In genomic region chr6:37130704-37131103, GRCh38 we compare ENCODE assay signal across 9 cellular contexts. TPM values are rescaled to one million over a fixed set of nuclear protein-coding genes. Genes with fewer than 3 reads are reported as not detected.
DNase-seq lines count a peak whose midpoint lies in the region; ATAC-seq and TF ChIP-seq lines count a peak whose summit lies in the region.
"Had no signal": no experiment of that assay in that cellular context is flagged by ENCODE, and none has a peak within 500 bp of the region (broad histone marks: within the 10 kb centered on the region; RNA-seq: fewer than 3 reads in every experiment).

No MANE protein-coding gene starts in this region.

- peak overlapping the region; percentile 60 to 88 (median 74) for H3K27ac Mint-ChIP-seq in CD14-positive monocyte

- peak overlapping the region in 1 of 2 donors; percentile 32 for H3K4me3 Mint-ChIP-seq in CD14-positive monocyte

- no peaks in the 10 kb centered on the region for H3K36me3 ChIP-seq in muscle layer of colon (ENCODE audit: insufficient read depth, low read length)

- no peak for TF ChIP-seq POLR2A in erythroblast (IDR thresholded peaks at IDR 0.05; ENCODE audit: low read length)

- no peak overlapping the region for H3K9ac ChIP-seq in muscle layer of colon (ENCODE audit: low read length)

- TF ChIP-seq CTCF in CD14-positive monocyte (IDR thresholded peaks at IDR 0.05) (no peak), dorsolateral prefrontal cortex (IDR thresholded peaks at IDR 0.05 in 54 of 56, conservative IDR thresholded peaks at IDR 0.05 in 2 of 56; ENCODE audit: low read depth in 1 of 56, partially characterized antibody in 56 of 56) (no peak)

- peaks cover 54% of the 10 kb centered on the region for H3K4me1 ChIP-seq in muscle layer of colon (ENCODE audit: insufficient read depth, low read length)

- H3K36me3 Mint-ChIP-seq in CD14-positive monocyte = no peaks in the 10 kb centered on the region

- DNase-seq in CD14-positive monocyte (ENCODE audit: low spot score) = peak; percentile 87
- peak; percentile 70 for DNase-seq in NOMO-1 treated with DMSO at 0.1 percent for 48 hours (lab: John Stamatoyannopoulos, UW; ENCODE audit: unreplicated experiment)
- peak; percentile 28 to 62 for DNase-seq in erythroblast (lab: John Stamatoyannopoulos, UW)
- DNase-seq in dorsolateral prefrontal cortex = no peak
- no peak for DNase-seq in T-helper 1 cell
- DNase-seq in T-helper 9 cell = no peak
- DNase-seq: NCI-H526 treated with DMSO at 0.1 percent for 48 hours had no signal

- intact Hi-C loops in CD14-positive monocyte (cut with micrococcal nuclease) = no loop called here
- intact Hi-C loops in dorsolateral prefrontal cortex (cut with DNase I) = no loop called here

- peaks cover 0 to 4% (median 2%) of the 10 kb centered on the region in 3 donors for H3K27me3 Mint-ChIP-seq in CD14-positive monocyte (ENCODE audit: low read depth in 3 of 3)

- peak overlapping the region in 1 of 2 donors; percentile 19 for H3K4me3 ChIP-seq in muscle layer of colon (ENCODE audit: low read depth in 1 of 2, low read length in 2 of 2)
- peak overlapping the region in 5 of 59 donors; percentile 17 to 35 (median 23) for H3K4me3 ChIP-seq in dorsolateral prefrontal cortex

- peaks cover 29% of the 10 kb centered on the region for H3K4me1 Mint-ChIP-seq in CD14-positive monocyte

- H3K27ac ChIP-seq in muscle layer of colon (ENCODE audit: low read depth, low read length) (peak overlapping the region; percentile 76), dorsolateral prefrontal cortex (peak overlapping the region in 6 of 59 donors; percentile 1 to 65 (median 52))

- no peaks in the 10 kb centered on the region for H3K27me3 ChIP-seq in muscle layer of colon (ENCODE audit: control insufficient read depth in 1 of 2, insufficient read depth in 2 of 2, low read length in 2 of 2)
- H3K27me3 ChIP-seq in dorsolateral prefrontal cortex = peaks cover 0 to 5% (median 0%) of the 10 kb centered on the region in 45 donors

- peaks cover 0 to 3% (median 0%) of the 10 kb centered on the region in 7 donors for H3K9me3 Mint-ChIP-seq in CD14-positive monocyte

- ATAC-seq in HG03025 (IDR thresholded peaks at IDR 0.05; ENCODE audit: low FRiP score, unreplicated experiment) = no peak

- no peaks in the 10 kb centered on the region for H3K9me3 ChIP-seq in muscle layer of colon (ENCODE audit: low read length)

RNA-seq across cellular contexts. Expression of gene PIM1, which starts 39.2 kb away (rescaled TPM):
- polyA plus RNA-seq in CD14-positive monocyte = 10 to 100 TPM; 20.5 to 24.4 TPM
- total RNA-seq in dorsolateral prefrontal cortex = 10 to 100 TPM in 113 of 120 experiments, 1 to 10 TPM in 7; 8.8 to 61.4 (median 18.1) TPM

Comparison
In these comparisons a context has a peak if more than half of its experiments do, and no peak if none do; other contexts are left out.
1. DNase-seq: peak in CD14-positive monocyte (single experiment), NOMO-1 treated with DMSO at 0.1 percent for 48 hours (single experiment) and erythroblast (2 of 2); none in dorsolateral prefrontal cortex (0 of 10), T-helper 1 cell (0 of 5) and T-helper 9 cell (single experiment).